In genomic region chr10:77881636-77882035, GRCh38 we compare ENCODE assay signal across 28 cellular contexts. TPM values are rescaled to one million over a fixed set of nuclear protein-coding genes. Genes with fewer than 3 reads are reported as not detected.
DNase-seq lines count a peak whose midpoint lies in the region; ATAC-seq and TF ChIP-seq lines count a peak whose summit lies in the region.
"Had no signal": no experiment of that assay in that cellular context is flagged by ENCODE, and none has a peak within 500 bp of the region (broad histone marks: within the 10 kb centered on the region; RNA-seq: fewer than 3 reads in every experiment).

No MANE protein-coding gene starts in this region.

- peak overlapping the region; percentile 44 for H3K4me2 ChIP-seq in HCT116 (ENCODE audit: low read length)
- H3K4me2 ChIP-seq: KMS-11 had no signal

- POLR2A ChIA-PET in HCT116 (lab: Charles Lee) (interaction anchor here (0.8 to 1.3 kb wide), 2 partner anchors 8 to 9 kb away, joined by 3 to 5 read pairs; no protein-coding TSS in a partner anchor), RWPE1 (lab: Yijun Ruan, JAX; ENCODE audit: low non-redundant PET) (no interaction called here)

- ATAC-seq in HCT116 (peak; percentile 31; the same call in 1 of the 2 replicates), left colon (peak; percentile 44), gastrocnemius medialis (peak; percentile 89 to 93)
- ATAC-seq: activated T-cell treated with anti-CD3 and anti-CD28 coated beads, Interleukin-2, amount 50 U/mL, for 4 hours; lower lobe of right lung; natural killer cell; stimulated activated naive CD8-positive, alpha-beta T cell treated with anti-CD3 and anti-CD28 coated beads, Interleukin-15, Interleukin-2, amounts not matched to agents 100 U/mL and 50 U/mL, for 24 hours; upper lobe of right lung had no signal

- RAD21 ChIA-PET in HCT116 (lab: Charles Lee; ENCODE audit: low non-redundant PET in 1 of 2, low total read pairs in 2 of 2, uncharacterized antibody in 2 of 2, unreplicated experiment in 2 of 2), result no interaction called here

- H3K36me3 ChIP-seq in HCT116 (ENCODE audit: control insufficient read depth in 1 of 2, insufficient read depth in 2 of 2, low read length in 2 of 2) (no peaks in the 10 kb centered on the region), gastrocnemius medialis (no peaks in the 10 kb centered on the region)
- H3K36me3 ChIP-seq: lower lobe of right lung, SJSA1, upper lobe of right lung had no signal

- no peaks in the 10 kb centered on the region for H3K9me3 ChIP-seq in HCT116 (ENCODE audit: control insufficient read depth in 1 of 2, insufficient read depth in 1 of 2, low read depth in 1 of 2, low read length in 2 of 2)
- H3K9me3 ChIP-seq in gastrocnemius medialis, result no peaks in the 10 kb centered on the region
- H3K9me3 ChIP-seq: Caco-2, lower lobe of right lung, SJSA1, upper lobe of right lung had no signal

- H3K79me2 ChIP-seq in HCT116 (ENCODE audit: insufficient read depth, low read length), result peaks cover 56% of the 10 kb centered on the region; the same call in 1 of the 2 replicates

- BruUV-seq in HCT116 (replicated peaks; lab: Mats Ljungman, UMichigan), result no TSS peak

- in situ Hi-C loops in gastrocnemius medialis (cut with MboI; ENCODE audit: low sequenced_read_pairs in 4 of 4), result no loop called here

- H3K4me1 ChIP-seq in HCT116 (ENCODE audit: control insufficient read depth in 1 of 2, insufficient read depth in 2 of 2, low read length in 2 of 2), result peaks cover 10 to 31% of the 10 kb centered on the region in 2 experiments
- peaks cover 69 to 78% of the 10 kb centered on the region in 2 donors for H3K4me1 ChIP-seq in gastrocnemius medialis
- H3K4me1 ChIP-seq: Caco-2, SJSA1 had no signal

- no peaks in the 10 kb centered on the region for H3K27me3 ChIP-seq in HCT116 (ENCODE audit: insufficient read depth, low read length)
- no peaks in the 10 kb centered on the region for H3K27me3 ChIP-seq in gastrocnemius medialis
- H3K27me3 ChIP-seq: SJSA1, upper lobe of right lung had no signal

- intact Hi-C loops in HCT116 (cut with micrococcal nuclease) (no loop called here), left colon (cut with DNase I, micrococcal nuclease) (no loop called here), gastrocnemius medialis (cut with DNase I; ENCODE audit: low total_unique reads) (loop anchor here (5.0 kb wide), 1 partner anchor 101 kb away; no protein-coding TSS in a partner anchor)

- DNase-seq in HCT116 (ENCODE audit: low read depth, low spot score) (no peak), RWPE1 (ENCODE audit: low spot score) (no peak), left colon (no peak), gastrocnemius medialis (peak; percentile 85 to 92), RKO (ENCODE audit: low spot score) (no peak), SHP77 (lab: John Stamatoyannopoulos, UW) (no peak), D341Med (ENCODE audit: low spot score) (no peak)
- DNase-seq: activated B cell treated with CpG ODN at 0.5 μM for 24 hours; activated CD4-positive, alpha-beta T cell treated with anti-CD3 and anti-CD28 coated beads, Interleukin-2, amount 10 ng/mL, durations not matched to agents 7 days and 5 days; activated T-cell treated with anti-CD3 and anti-CD28 coated beads, Interleukin-2, amount 50 U/mL, for 4 hours; Caco-2; DMS79 treated with DMSO at 0.1 percent for 48 hours; GDM1; head of caudate nucleus; kidney; lower lobe of right lung; natural killer cell; NCI-H1417 treated with DMSO at 0.1 percent for 48 hours; NCI-H2081 treated with DMSO at 0.1 percent for 48 hours; NCI-H226; NCI-H69; occipital lobe; stimulated activated CD4-positive, alpha-beta T cell treated with anti-CD3 and anti-CD28 coated beads, Interleukin-1b, Interleukin-23, amount 100 ng/mL, for 48 hours; stimulated activated naive CD8-positive, alpha-beta T cell treated with anti-CD3 and anti-CD28 coated beads, Interleukin-15, Interleukin-2, amounts not matched to agents 100 U/mL and 50 U/mL, for 24 hours; T-helper 1 cell; upper lobe of right lung had no signal

- H3K9me2 ChIP-seq in HCT116 (ENCODE audit: insufficient read depth), result no peaks in the 10 kb centered on the region

- H3K27ac ChIP-seq in HCT116 (ENCODE audit: low read depth, low read length), result no peak overlapping the region
- peak overlapping the region; percentile 50 for H3K27ac ChIP-seq in RWPE1
- peak overlapping the region; percentile 82 to 96 (median 90) for H3K27ac ChIP-seq in gastrocnemius medialis
- H3K27ac ChIP-seq: KMS-11, lower lobe of right lung, SJSA1, upper lobe of right lung had no signal

- TF ChIP-seq POLR2A in HCT116 (IDR thresholded peaks at IDR 0.05; ENCODE audit: borderline replicate concordance, extremely low read depth, insufficient read depth, insufficient read length), result no peak
- TF ChIP-seq POLR2A in gastrocnemius medialis (IDR thresholded peaks at IDR 0.05), result no peak

- H3K9ac ChIP-seq in HCT116 (ENCODE audit: low read length), result no peak overlapping the region
- H3K9ac ChIP-seq: KMS-11 had no signal

- H3K4me3 ChIP-seq in HCT116 (replicated peaks in 1 of 2; ENCODE audit: low read depth in 1 of 2, low read length in 2 of 2) (no peak overlapping the region), gastrocnemius medialis (no peak overlapping the region)
- H3K4me3 ChIP-seq: lower lobe of right lung, SJSA1, upper lobe of right lung had no signal

- H4K20me1 ChIP-seq in HCT116 (ENCODE audit: insufficient read depth), result no peaks in the 10 kb centered on the region

- no peak overlapping the region for H2AFZ ChIP-seq in HCT116 (ENCODE audit: low read depth, low read length, poor library complexity, severe bottlenecking)

- CTCF ChIA-PET in HCT116 (lab: Charles Lee), result interaction anchor here (1.8 kb wide), 1 partner anchor 8 kb away, joined by 9 read pairs; no protein-coding TSS in a partner anchor
- CTCF ChIA-PET in RWPE1 (lab: Yijun Ruan, JAX), result interaction anchor here (0.9 to 1.0 kb wide), 2 partner anchors 8 to 45 kb away, joined by 3 read pairs; partner anchors contain the start of gene DLG5

- TF ChIP-seq RAD21 in HCT116 (IDR thresholded peaks at IDR 0.05; ENCODE audit: low read depth), result no peak

- TF ChIP-seq CTCF in HCT116 (IDR thresholded peaks at IDR 0.05 in 2 of 3, conservative IDR thresholded peaks at IDR 0.05 in 1 of 3; ENCODE audit: borderline replicate concordance in 1 of 3, insufficient read depth in 1 of 3, low read depth in 2 of 3, low read length in 2 of 3), result no peak
- no peak for TF ChIP-seq CTCF in RWPE1 (conservative IDR thresholded peaks at IDR 0.05; ENCODE audit: low read depth)
- no peak for TF ChIP-seq CTCF in gastrocnemius medialis (IDR thresholded peaks at IDR 0.05 in 4 of 5, conservative IDR thresholded peaks at IDR 0.05 in 1 of 5)

TF ChIP-seq in HCT116, 20 proteins besides CTCF, POLR2A, EP300 and RAD21:
- TF ChIP-seq ATF3 (IDR thresholded peaks at IDR 0.05), result no peak
- 0 out of 2 replicates have a peak, but pooled peaks have one; percentile 12 for TF ChIP-seq FOSL1 (IDR thresholded peaks at IDR 0.05; ENCODE audit: low read depth)
- no peak for TF ChIP-seq SP1 (IDR thresholded peaks at IDR 0.05; ENCODE audit: low read depth)
- TF ChIP-seq CEBPB (IDR thresholded peaks at IDR 0.05; ENCODE audit: low read depth), result no peak
- TF ChIP-seq ZFX (IDR thresholded peaks at IDR 0.05), result no peak

RNA-seq across cellular contexts. Expression of gene DLG5, which starts 44.9 kb away (rescaled TPM):
- total RNA-seq in HCT116 (2021; ENCODE audit: unreplicated experiment) (44.8 TPM), left colon (10 to 100 TPM; 26.0 to 36.7 TPM), gastrocnemius medialis (10 to 100 TPM; 28.6 to 51.2 (median 40.3) TPM)
- 39.1 and 44.3 TPM in 2 replicates for polyA plus RNA-seq in HCT116 (2012)

Comparison
In these comparisons a context has a peak if more than half of its experiments do, and no peak if none do; other contexts are left out.
1. ATAC-seq: peak in every context shown above with its lines; median percentile 91 in gastrocnemius medialis; 44 in left colon; 31 in HCT116.
2. DNase-seq: peak in gastrocnemius medialis (2 of 2); none in HCT116 (single experiment), RWPE1 (single experiment), left colon (0 of 2), RKO (single experiment), SHP77 (0 of 2) and D341Med (single experiment).